Comparison of ENCODE assay signal across 1 cellular context in genomic region chr6:31817133-31817928, GRCh38.
TF ChIP-seq lines count a peak whose summit lies in the region.

No MANE protein-coding gene starts in this region.

TF ChIP-seq in HepG2, 621 proteins besides CTCF, POLR2A, EP300 and RAD21:
- TF ChIP-seq AGO1 (IDR thresholded peaks at IDR 0.05; ENCODE audit: low read depth, low read length, poor library complexity, severe bottlenecking): peak; percentile 97
